ENCODE assay signal across 10 cellular contexts in the genomic region with DNA sequence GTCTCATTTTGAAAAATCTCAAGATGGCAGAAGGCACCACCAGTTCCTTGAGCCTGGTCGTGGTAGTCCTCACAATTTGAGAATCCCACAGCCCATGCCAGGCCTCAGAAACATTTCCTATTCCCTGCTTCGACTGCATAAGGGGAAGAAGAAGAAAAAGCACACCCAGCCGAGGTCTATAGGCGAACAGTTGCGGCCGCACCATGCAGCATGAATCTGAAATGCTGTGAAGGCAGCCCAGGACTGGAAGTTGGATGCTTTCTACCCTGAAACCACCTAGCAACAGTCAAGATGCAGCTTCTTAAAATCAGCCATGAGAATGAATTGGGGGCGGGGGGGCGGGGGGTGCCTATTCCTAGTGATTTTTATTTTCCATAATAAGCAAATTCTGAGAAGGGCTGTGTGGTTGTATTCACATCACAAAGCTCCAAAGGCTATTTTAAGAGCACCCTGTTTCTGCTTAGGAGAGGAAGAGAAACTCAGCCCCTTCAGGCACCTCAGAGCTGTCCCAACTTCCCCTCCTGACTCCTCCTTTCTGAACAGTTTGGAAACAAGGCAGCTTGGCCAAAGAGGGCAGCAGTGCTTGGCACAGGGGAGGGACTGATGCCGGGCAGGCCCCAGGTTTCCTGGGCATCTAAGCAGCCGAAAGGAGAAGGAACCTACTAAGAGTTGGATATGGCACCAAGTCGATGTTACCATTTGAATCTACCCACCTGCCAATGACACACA.
DNase-seq lines count a peak whose midpoint lies in the region; ATAC-seq lines count a peak whose summit lies in the region.
"Had no signal": no experiment of that assay in that cellular context is flagged by ENCODE, and none has a peak within 500 bp of the region (broad histone marks: within the 10 kb centered on the region; RNA-seq: fewer than 3 reads in every experiment).

No MANE protein-coding gene starts in this region.

- H3K9me3 Mint-ChIP-seq in stimulated activated naive CD8-positive, alpha-beta T cell treated with anti-CD3 and anti-CD28 coated beads, Interleukin-15, amount 100 ng/mL, for 72 hours: peaks cover 12 to 26% of the 10 kb centered on the region in 2 donors
- peaks cover 9% of the 10 kb centered on the region for H3K9me3 Mint-ChIP-seq in dendritic cell treated with granulocyte-macrophage colony-stimulating factor and Interleukin-4, amounts not matched to agents 40 ng/mL and 50 ng/mL, for 4 days

- H3K27me3 Mint-ChIP-seq in stimulated activated naive CD8-positive, alpha-beta T cell treated with anti-CD3 and anti-CD28 coated beads, Interleukin-15, amount 100 ng/mL, for 72 hours: no peaks in the 10 kb centered on the region
- H3K27me3 Mint-ChIP-seq in dendritic cell treated with granulocyte-macrophage colony-stimulating factor and Interleukin-4, amounts not matched to agents 40 ng/mL and 50 ng/mL, for 4 days: no peaks in the 10 kb centered on the region

- no peak overlapping the region for H3K4me3 Mint-ChIP-seq in stimulated activated naive CD8-positive, alpha-beta T cell treated with anti-CD3 and anti-CD28 coated beads, Interleukin-15, amount 100 ng/mL, for 72 hours
- H3K4me3 Mint-ChIP-seq in dendritic cell treated with granulocyte-macrophage colony-stimulating factor and Interleukin-4, amounts not matched to agents 40 ng/mL and 50 ng/mL, for 4 days: peak overlapping the region; percentile 50

- intact Hi-C loops in dendritic cell treated with granulocyte-macrophage colony-stimulating factor and Interleukin-4, amounts not matched to agents 40 ng/mL and 50 ng/mL, for 4 days (cut with micrococcal nuclease): no loop called here

- peaks cover 82% of the 10 kb centered on the region for H3K4me1 Mint-ChIP-seq in stimulated activated naive CD8-positive, alpha-beta T cell treated with anti-CD3 and anti-CD28 coated beads, Interleukin-15, amount 100 ng/mL, for 72 hours
- H3K4me1 Mint-ChIP-seq in dendritic cell treated with granulocyte-macrophage colony-stimulating factor and Interleukin-4, amounts not matched to agents 40 ng/mL and 50 ng/mL, for 4 days (ENCODE audit: low read depth): peaks cover 69% of the 10 kb centered on the region

- no peak for DNase-seq in stimulated activated naive CD8-positive, alpha-beta T cell treated with anti-CD3 and anti-CD28 coated beads, Interleukin-15, Interleukin-2, amounts not matched to agents 100 U/mL and 50 U/mL, for 24 hours
- no peak for DNase-seq in stimulated activated naive CD8-positive, alpha-beta T cell treated with anti-CD3 and anti-CD28 coated beads, Interleukin-15, amount 100 ng/mL, for 72 hours
- DNase-seq in stimulated activated CD4-positive, alpha-beta T cell treated with anti-CD3 and anti-CD28 coated beads, Interleukin-15, amount 100 ng/mL, for 24 hours: no peak
- DNase-seq: IMR-90; NK-92 treated with Interleukin-12 subunit alpha and Interleukin-12 subunit beta, amount 100 ng/mL, for 24 hours had no signal

- peaks cover 17% of the 10 kb centered on the region for H3K36me3 Mint-ChIP-seq in dendritic cell treated with granulocyte-macrophage colony-stimulating factor and Interleukin-4, amounts not matched to agents 40 ng/mL and 50 ng/mL, for 4 days (ENCODE audit: low read depth)

- peak; percentile 28 for ATAC-seq in stimulated activated naive CD8-positive, alpha-beta T cell treated with anti-CD3 and anti-CD28 coated beads, Interleukin-15, Interleukin-2, amounts not matched to agents 100 U/mL and 50 U/mL, for 24 hours
- no peak for ATAC-seq in stimulated activated naive CD8-positive, alpha-beta T cell treated with anti-CD3 and anti-CD28 coated beads, Interleukin-15, amount 100 ng/mL, for 72 hours
- ATAC-seq in HG03460 (IDR thresholded peaks at IDR 0.05; ENCODE audit: unreplicated experiment) (peak; percentile 59), HG02981 (IDR thresholded peaks at IDR 0.05; ENCODE audit: unreplicated experiment) (no peak), HG02763 (IDR thresholded peaks at IDR 0.05; ENCODE audit: unreplicated experiment) (no peak), HG03025 (IDR thresholded peaks at IDR 0.05; ENCODE audit: low FRiP score, unreplicated experiment) (no peak)

- peak overlapping the region in 1 of 2 donors; percentile 57 for H3K27ac Mint-ChIP-seq in stimulated activated naive CD8-positive, alpha-beta T cell treated with anti-CD3 and anti-CD28 coated beads, Interleukin-15, amount 100 ng/mL, for 72 hours
- peak overlapping the region; percentile 93 for H3K27ac Mint-ChIP-seq in dendritic cell treated with granulocyte-macrophage colony-stimulating factor and Interleukin-4, amounts not matched to agents 40 ng/mL and 50 ng/mL, for 4 days

Comparison
In these comparisons a context has a peak if more than half of its experiments do, and no peak if none do; other contexts are left out.
1. ATAC-seq: peak in stimulated activated naive CD8-positive, alpha-beta T cell treated with anti-CD3 and anti-CD28 coated beads, Interleukin-15, Interleukin-2, amounts not matched to agents 100 U/mL and 50 U/mL, for 24 hours (single experiment) and HG03460 (single experiment); none in stimulated activated naive CD8-positive, alpha-beta T cell treated with anti-CD3 and anti-CD28 coated beads, Interleukin-15, amount 100 ng/mL, for 72 hours (single experiment), HG02981 (single experiment), HG02763 (single experiment) and HG03025 (single experiment).